Comparison of ENCODE assay signal across 8 cellular contexts in the genomic region with DNA sequence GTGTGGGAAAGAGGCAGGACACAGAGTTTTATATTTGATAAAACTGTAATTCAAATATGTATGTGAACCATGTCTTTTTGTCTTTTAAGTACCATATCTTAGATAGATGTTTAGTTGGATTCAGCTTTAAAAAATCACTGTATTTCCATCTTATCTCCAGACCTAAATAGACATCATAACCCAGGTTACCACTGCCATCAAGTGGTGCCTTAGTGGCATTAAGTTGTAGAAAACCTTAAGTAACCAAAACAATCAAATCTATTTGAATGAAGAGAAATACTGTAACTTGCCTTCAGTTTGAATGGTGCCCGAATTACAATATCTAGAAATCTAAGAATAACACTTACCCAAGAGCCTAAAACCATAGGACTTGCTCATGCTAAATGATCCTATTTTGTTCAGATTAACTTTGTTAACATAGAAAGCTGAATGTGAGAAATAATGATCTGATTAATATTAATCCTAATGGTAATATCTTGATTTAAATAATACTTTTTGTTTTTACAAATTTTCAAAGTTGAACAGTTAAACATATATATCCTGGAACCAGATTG.
DNase-seq lines count a peak whose midpoint lies in the region; ATAC-seq and TF ChIP-seq lines count a peak whose summit lies in the region.

No MANE protein-coding gene starts in this region.

- DNase-seq in AML-193 (lab: John Stamatoyannopoulos, UW) (peak; percentile 23 to 38), HCT116 (ENCODE audit: low read depth, low spot score) (peak; percentile 62), OCI-LY7 (ENCODE audit: low spot score) (peak; percentile 6), fibroblast of villous mesenchyme (ENCODE audit: low read depth) (peak; percentile 29), cerebellar nuclear complex (lab: John Stamatoyannopoulos, UW) (no peak), stomach (no peak), T-cell (no peak), germinal center (ENCODE audit: low spot score) (no peak)

- H3K9me3 Mint-ChIP-seq in T-cell: no peaks in the 10 kb centered on the region

- no peak overlapping the region for H3K4me3 ChIP-seq in HCT116 (replicated peaks in 1 of 2; ENCODE audit: low read depth in 1 of 2, low read length in 2 of 2)
- no peak overlapping the region for H3K4me3 ChIP-seq in OCI-LY7 (ENCODE audit: low read depth, low read length, poor library complexity, severe bottlenecking)
- H3K4me3 ChIP-seq in fibroblast of villous mesenchyme (ENCODE audit: low read depth, low read length): no peak overlapping the region
- H3K4me3 ChIP-seq in stomach: no peak overlapping the region

- intact Hi-C loops in HCT116 (cut with micrococcal nuclease): loop anchor here (1.0 to 5.0 kb wide), 4 partner anchors 631 to 1074 kb away; partner anchors contain the start of gene IDH1
- intact Hi-C loops in OCI-LY7 (cut with micrococcal nuclease; ENCODE audit: unreplicated experiment): loop anchor here (5.0 kb wide), 1 partner anchor 934 kb away; no protein-coding TSS in a partner anchor
- intact Hi-C loops in stomach (cut with DNase I; ENCODE audit: low total_unique reads): no loop called here

- TF ChIP-seq POLR2A in HCT116 (IDR thresholded peaks at IDR 0.05; ENCODE audit: borderline replicate concordance, extremely low read depth, insufficient read depth, insufficient read length): no peak
- no peak for TF ChIP-seq POLR2A in stomach (IDR thresholded peaks at IDR 0.05)

- no peaks in the 10 kb centered on the region for H3K36me3 Mint-ChIP-seq in T-cell

- no peaks in the 10 kb centered on the region for H3K79me2 ChIP-seq in HCT116 (ENCODE audit: insufficient read depth, low read length)
- no peaks in the 10 kb centered on the region for H3K79me2 ChIP-seq in OCI-LY7 (ENCODE audit: insufficient read depth, low read depth, low read length)

- WGBS in stomach, 5 donors: 2 to 22% (median 5%) methylated on average over 1 of the region's 1 CpG

- peaks cover 0 to 4% of the 10 kb centered on the region in 2 experiments; a peak in 2 of 4 replicates for H3K4me1 ChIP-seq in HCT116 (ENCODE audit: control insufficient read depth in 1 of 2, insufficient read depth in 2 of 2, low read length in 2 of 2)
- H3K4me1 ChIP-seq in OCI-LY7 (ENCODE audit: insufficient read depth, low read length, poor library complexity, severe bottlenecking): no peaks in the 10 kb centered on the region
- peaks cover 0 to 9% (median 2%) of the 10 kb centered on the region in 4 donors for H3K4me1 ChIP-seq in stomach

- H2AFZ ChIP-seq in HCT116 (ENCODE audit: low read depth, low read length, poor library complexity, severe bottlenecking): peak overlapping the region; percentile 49
- H2AFZ ChIP-seq in OCI-LY7 (ENCODE audit: low read length): no peak overlapping the region

- CTCF ChIA-PET in HCT116 (lab: Charles Lee) (interaction anchor here (0.7 to 2.5 kb wide), 18 partner anchors 9 to 1229 kb away, joined by 3 to 13 read pairs (median 4); partner anchors contain the start of genes MAP2 and PIKFYVE), OCI-LY7 (lab: Charles Lee; ENCODE audit: unreplicated experiment) (no interaction called here), T-cell (lab: Charles Lee) (no interaction called here)

- H4K20me1 ChIP-seq in HCT116 (ENCODE audit: insufficient read depth) (no peaks in the 10 kb centered on the region), OCI-LY7 (ENCODE audit: insufficient read depth, low read length) (no peaks in the 10 kb centered on the region)

- peak; percentile 83 for TF ChIP-seq RAD21 in HCT116 (IDR thresholded peaks at IDR 0.05; ENCODE audit: low read depth)

- H3K9ac ChIP-seq in HCT116 (ENCODE audit: low read length): no peak overlapping the region

- H3K9me3 ChIP-seq in HCT116 (ENCODE audit: control insufficient read depth in 1 of 2, insufficient read depth in 1 of 2, low read depth in 1 of 2, low read length in 2 of 2): no peaks in the 10 kb centered on the region
- no peaks in the 10 kb centered on the region for H3K9me3 ChIP-seq in OCI-LY7 (ENCODE audit: low read length)
- H3K9me3 ChIP-seq in stomach: no peaks in the 10 kb centered on the region

- H3K9me2 ChIP-seq in HCT116 (ENCODE audit: insufficient read depth): no peaks in the 10 kb centered on the region
- H3K9me2 ChIP-seq in OCI-LY7 (ENCODE audit: insufficient read depth, low read length): no peaks in the 10 kb centered on the region

- TF ChIP-seq CTCF in HCT116 (IDR thresholded peaks at IDR 0.05 in 2 of 3, conservative IDR thresholded peaks at IDR 0.05 in 1 of 3; ENCODE audit: borderline replicate concordance in 1 of 3, insufficient read depth in 1 of 3, low read depth in 2 of 3, low read length in 2 of 3) (peak; percentile 47 to 59 (median 56); a peak in 5 of 6 replicates), OCI-LY7 (conservative IDR thresholded peaks at IDR 0.05; ENCODE audit: low read length) (peak; percentile 61), fibroblast of villous mesenchyme (IDR thresholded peaks at IDR 0.05; ENCODE audit: insufficient read depth, low read depth, low read length) (peak; percentile 17), stomach (IDR thresholded peaks at IDR 0.05) (no peak)

- H3K27ac ChIP-seq in HCT116 (ENCODE audit: low read depth, low read length) (no peak overlapping the region), OCI-LY7 (ENCODE audit: low read depth, low read length, poor library complexity, severe bottlenecking) (no peak overlapping the region), stomach (no peak overlapping the region)

- RAD21 ChIA-PET in HCT116 (lab: Charles Lee; ENCODE audit: low non-redundant PET in 1 of 2, low total read pairs in 2 of 2, uncharacterized antibody in 2 of 2, unreplicated experiment in 2 of 2): interaction anchor here in 1 of 2 experiments (1.3 kb wide), 1 partner anchor 936 kb away, joined by 7 read pairs; no protein-coding TSS in a partner anchor

- no peaks in the 10 kb centered on the region for H3K27me3 ChIP-seq in HCT116 (ENCODE audit: insufficient read depth, low read length)
- H3K27me3 ChIP-seq in stomach: no peaks in the 10 kb centered on the region

- H3K36me3 ChIP-seq in HCT116 (ENCODE audit: control insufficient read depth in 1 of 2, insufficient read depth in 2 of 2, low read length in 2 of 2) (no peaks in the 10 kb centered on the region), OCI-LY7 (ENCODE audit: insufficient read depth, low read length) (no peaks in the 10 kb centered on the region), stomach (no peaks in the 10 kb centered on the region)

- no peak overlapping the region for H3K4me2 ChIP-seq in HCT116 (ENCODE audit: low read length)
- H3K4me2 ChIP-seq in OCI-LY7 (ENCODE audit: low read length): no peak overlapping the region

- no TSS peak for BruUV-seq in HCT116 (replicated peaks; lab: Mats Ljungman, UMichigan)
- BruUV-seq in OCI-LY7 (replicated peaks; lab: Mats Ljungman, UMichigan): no TSS peak

- no peak overlapping the region for H3K4me3 Mint-ChIP-seq in T-cell

- no peaks in the 10 kb centered on the region for H3K27me3 Mint-ChIP-seq in T-cell

- POLR2A ChIA-PET in HCT116 (lab: Charles Lee): no interaction called here
- POLR2A ChIA-PET in OCI-LY7 (lab: Charles Lee): interaction anchor here (0.6 to 0.7 kb wide), 3 partner anchors 48 to 602 kb away, joined by 3 to 4 read pairs (median 3); no protein-coding TSS in a partner anchor
- POLR2A ChIA-PET in T-cell (lab: Charles Lee): interaction anchor here in 1 of 2 donors (0.6 kb wide), 1 partner anchor 315 kb away, joined by 4 read pairs; no protein-coding TSS in a partner anchor

- ATAC-seq in HCT116 (peak; percentile 71), T-cell (replicated peaks in 1 of 4) (no peak)

- no peak for TF ChIP-seq EP300 in stomach (IDR thresholded peaks at IDR 0.05)

- no peak overlapping the region for H3K27ac Mint-ChIP-seq in T-cell

- no peaks in the 10 kb centered on the region for H3K4me1 Mint-ChIP-seq in T-cell

TF ChIP-seq in HCT116, 20 proteins besides CTCF, POLR2A, EP300 and RAD21:
- no peak for TF ChIP-seq EGR1 (IDR thresholded peaks at IDR 0.05; ENCODE audit: low read depth)
TF ChIP-seq in HCT116: peak in this region for 0.

Comparison
In these comparisons a context has a peak if more than half of its experiments do, and no peak if none do; other contexts are left out.
1. DNase-seq: peak in AML-193 (2 of 2), HCT116 (single experiment), OCI-LY7 (single experiment) and fibroblast of villous mesenchyme (single experiment); none in cerebellar nuclear complex (0 of 2), stomach (single experiment), T-cell (0 of 34) and germinal center (single experiment).
2. CTCF ChIP-seq: peak in HCT116 (3 of 3), OCI-LY7 (single experiment) and fibroblast of villous mesenchyme (single experiment); none in stomach (0 of 7).